In genomic region chr4:88211473-88212252, GRCh38 we compare ENCODE assay signal across 8 cellular contexts. TPM values are rescaled to one million over a fixed set of nuclear protein-coding genes. Genes with fewer than 3 reads are reported as not detected.
DNase-seq lines count a peak whose midpoint lies in the region; ATAC-seq and TF ChIP-seq lines count a peak whose summit lies in the region.

No MANE protein-coding gene starts in this region.

- H3K36me3 ChIP-seq in mucosa of descending colon (ENCODE audit: low read depth) (no peaks in the 10 kb centered on the region), upper lobe of right lung (no peaks in the 10 kb centered on the region)

- H3K27me3 ChIP-seq in upper lobe of right lung: no peaks in the 10 kb centered on the region

- BruUV-seq in Calu3 (replicated peaks; lab: Mats Ljungman, UMichigan): no TSS peak

- peaks cover 10% of the 10 kb centered on the region for H3K4me1 Mint-ChIP-seq in Calu3 (ENCODE audit: low read depth, unreplicated experiment)
- peaks cover 9% of the 10 kb centered on the region for H3K4me1 Mint-ChIP-seq in T-helper 17 cell
- no peaks in the 10 kb centered on the region for H3K4me1 Mint-ChIP-seq in activated T-helper 2 cell treated with anti-CD3 and anti-CD28 coated beads, Interferon-gamma antibody, Interleukin-2, Interleukin-4, amounts not matched to agents 10 μg/mL and 5 μg/mL and 100 μg/mL, durations not matched to agents 14 hours and 24 hours and 36 hours (ENCODE audit: low read depth)

- ATAC-seq in GM18868 (IDR thresholded peaks at IDR 0.05; ENCODE audit: unreplicated experiment) (peak; percentile 52), T-helper 17 cell (peak; percentile 59), mucosa of descending colon (peak; percentile 56), upper lobe of right lung (peak; percentile 74)

- peak; percentile 47 for DNase-seq in Calu3
- DNase-seq in KG1 (lab: John Stamatoyannopoulos, UW): peak; percentile 83
- DNase-seq in T-helper 17 cell: peak in 1 of 3 donors; percentile 33
- peak; percentile 3 for DNase-seq in effector CD8-positive, alpha-beta T cell (lab: John Stamatoyannopoulos, UW)
- DNase-seq in mucosa of descending colon: peak in 1 of 3 donors; percentile 83
- DNase-seq in upper lobe of right lung: no peak
- DNase-seq in activated T-helper 2 cell treated with anti-CD3 and anti-CD28 coated beads, Interferon-gamma antibody, Interleukin-2, Interleukin-4, amounts not matched to agents 10 μg/mL and 5 μg/mL and 100 μg/mL, durations not matched to agents 14 hours and 24 hours and 36 hours (ENCODE audit: low spot score): no peak

- intact Hi-C loops in Calu3 (cut with micrococcal nuclease; ENCODE audit: unreplicated experiment): loop anchor here (1.0 to 5.0 kb wide), 4 partner anchors 156 to 359 kb away; no protein-coding TSS in a partner anchor
- intact Hi-C loops in mucosa of descending colon (cut with DNase I, micrococcal nuclease): loop anchor here (5.0 to 10.0 kb wide), 5 partner anchors 154 to 357 kb away; no protein-coding TSS in a partner anchor
- intact Hi-C loops in upper lobe of right lung (cut with DNase I): loop anchor here (10.0 kb wide), 1 partner anchor 177 kb away; no protein-coding TSS in a partner anchor
- intact Hi-C loops in activated T-helper 2 cell treated with anti-CD3 and anti-CD28 coated beads, Interferon-gamma antibody, Interleukin-2, Interleukin-4, amounts not matched to agents 10 μg/mL and 5 μg/mL and 100 μg/mL, durations not matched to agents 14 hours and 24 hours and 36 hours (cut with micrococcal nuclease): loop anchor here (1.0 to 5.0 kb wide), 4 partner anchors 178 to 533 kb away; partner anchors contain the start of gene SPP1

- H3K27ac ChIP-seq in upper lobe of right lung: no peak overlapping the region

- TF ChIP-seq CTCF in Calu3 (IDR thresholded peaks at IDR 0.05; ENCODE audit: unreplicated experiment) (no peak), mucosa of descending colon (IDR thresholded peaks at IDR 0.05) (peak; percentile 37), upper lobe of right lung (IDR thresholded peaks at IDR 0.05) (peak; percentile 77)

- no peak overlapping the region for H3K4me3 ChIP-seq in mucosa of descending colon
- no peak overlapping the region for H3K4me3 ChIP-seq in upper lobe of right lung

- H3K4me3 Mint-ChIP-seq in Calu3 (ENCODE audit: low read depth, unreplicated experiment) (no peak overlapping the region), T-helper 17 cell (no peak overlapping the region)
- H3K4me3 Mint-ChIP-seq in activated T-helper 2 cell treated with anti-CD3 and anti-CD28 coated beads, Interferon-gamma antibody, Interleukin-2, Interleukin-4, amounts not matched to agents 10 μg/mL and 5 μg/mL and 100 μg/mL, durations not matched to agents 14 hours and 24 hours and 36 hours (ENCODE audit: low read depth): no peak overlapping the region

- CTCF ChIA-PET in Calu3 (lab: Charles Lee): interaction anchor here (0.5 to 1.9 kb wide), 3 partner anchors 157 to 233 kb away, joined by 8 to 21 read pairs (median 12); no protein-coding TSS in a partner anchor

- H3K9me3 Mint-ChIP-seq in Calu3 (ENCODE audit: low read depth, unreplicated experiment): no peaks in the 10 kb centered on the region
- no peaks in the 10 kb centered on the region for H3K9me3 Mint-ChIP-seq in activated T-helper 2 cell treated with anti-CD3 and anti-CD28 coated beads, Interferon-gamma antibody, Interleukin-2, Interleukin-4, amounts not matched to agents 10 μg/mL and 5 μg/mL and 100 μg/mL, durations not matched to agents 14 hours and 24 hours and 36 hours

- H3K27ac Mint-ChIP-seq in Calu3 (ENCODE audit: unreplicated experiment) (no peak overlapping the region), T-helper 17 cell (no peak overlapping the region)
- no peak overlapping the region for H3K27ac Mint-ChIP-seq in activated T-helper 2 cell treated with anti-CD3 and anti-CD28 coated beads, Interferon-gamma antibody, Interleukin-2, Interleukin-4, amounts not matched to agents 10 μg/mL and 5 μg/mL and 100 μg/mL, durations not matched to agents 14 hours and 24 hours and 36 hours

- H3K36me3 Mint-ChIP-seq in Calu3 (ENCODE audit: insufficient read depth, unreplicated experiment) (no peaks in the 10 kb centered on the region), T-helper 17 cell (ENCODE audit: low read depth) (no peaks in the 10 kb centered on the region)
- H3K36me3 Mint-ChIP-seq in activated T-helper 2 cell treated with anti-CD3 and anti-CD28 coated beads, Interferon-gamma antibody, Interleukin-2, Interleukin-4, amounts not matched to agents 10 μg/mL and 5 μg/mL and 100 μg/mL, durations not matched to agents 14 hours and 24 hours and 36 hours (ENCODE audit: low read depth): no peaks in the 10 kb centered on the region

- no peaks in the 10 kb centered on the region for H3K4me1 ChIP-seq in mucosa of descending colon (ENCODE audit: low read depth)
- no peaks in the 10 kb centered on the region for H3K4me1 ChIP-seq in upper lobe of right lung

- H3K9me3 ChIP-seq in T-helper 17 cell (ENCODE audit: control insufficient read depth, low read length, poor library complexity, severe bottlenecking): no peaks in the 10 kb centered on the region
- H3K9me3 ChIP-seq in mucosa of descending colon: no peaks in the 10 kb centered on the region
- H3K9me3 ChIP-seq in upper lobe of right lung: no peaks in the 10 kb centered on the region

- peaks cover 27% of the 10 kb centered on the region for H3K27me3 Mint-ChIP-seq in Calu3 (ENCODE audit: unreplicated experiment)
- peaks cover 27% of the 10 kb centered on the region for H3K27me3 Mint-ChIP-seq in T-helper 17 cell
- peaks cover 12% of the 10 kb centered on the region for H3K27me3 Mint-ChIP-seq in activated T-helper 2 cell treated with anti-CD3 and anti-CD28 coated beads, Interferon-gamma antibody, Interleukin-2, Interleukin-4, amounts not matched to agents 10 μg/mL and 5 μg/mL and 100 μg/mL, durations not matched to agents 14 hours and 24 hours and 36 hours (ENCODE audit: low read depth)

RNA-seq across cellular contexts. Expression of gene ABCG2, which starts 53.2 kb away (rescaled TPM):
- total RNA-seq in Calu3 (2022) (0.24 and 0.44 TPM in 2 replicates), T-helper 17 cell (1 to 10 TPM in 1 of 2 donors, under 1 TPM in 1; 0.13 to 1.4 TPM), mucosa of descending colon (10 to 100 TPM; 17.7 to 64.4 (median 59.4) TPM), upper lobe of right lung (21.7 TPM)
- 0.48 and 0.89 TPM in 2 replicates for total RNA-seq in activated T-helper 2 cell treated with anti-CD3 and anti-CD28 coated beads, Interferon-gamma antibody, Interleukin-2, Interleukin-4, amounts not matched to agents 10 μg/mL and 5 μg/mL and 100 μg/mL, durations not matched to agents 14 hours and 24 hours and 36 hours

Comparison
In these comparisons a context has a peak if more than half of its experiments do, and no peak if none do; other contexts are left out.
1. DNase-seq: peak in Calu3 (single experiment), KG1 (single experiment) and effector CD8-positive, alpha-beta T cell (single experiment); none in upper lobe of right lung (single experiment) and activated T-helper 2 cell treated with anti-CD3 and anti-CD28 coated beads, Interferon-gamma antibody, Interleukin-2, Interleukin-4, amounts not matched to agents 10 μg/mL and 5 μg/mL and 100 μg/mL, durations not matched to agents 14 hours and 24 hours and 36 hours (single experiment).
2. Peak in every context shown above with its lines, with median percentiles within 50 percentile points of each other: ATAC-seq.